In the genomic region with DNA sequence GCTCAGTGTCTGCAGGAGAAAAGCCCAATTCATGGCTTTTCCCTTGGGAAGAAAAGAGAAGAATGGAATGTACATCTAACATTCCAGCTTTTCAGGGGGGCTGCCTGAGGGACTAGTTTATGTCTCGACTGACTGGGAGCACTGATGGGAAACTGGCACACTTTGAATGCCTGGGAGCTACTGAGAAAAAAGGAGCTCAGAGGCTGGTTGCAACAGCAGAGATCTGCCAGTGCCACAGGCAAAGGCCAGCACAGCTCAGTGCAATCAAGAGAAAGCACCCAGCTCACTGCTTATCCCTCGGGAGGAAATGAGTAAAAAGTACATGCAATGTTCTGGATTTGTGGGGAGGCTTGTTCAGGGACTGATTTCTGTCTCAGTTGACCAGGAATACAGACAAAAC, we compare ENCODE assay signal across 2 cellular contexts.
TF ChIP-seq lines count a peak whose summit lies in the region.

No MANE protein-coding gene starts in this region.

TF ChIP-seq in GM23338, 12 proteins besides CTCF, POLR2A, EP300 and RAD21 (continued from another document):
- TF ChIP-seq, protein P1, sequence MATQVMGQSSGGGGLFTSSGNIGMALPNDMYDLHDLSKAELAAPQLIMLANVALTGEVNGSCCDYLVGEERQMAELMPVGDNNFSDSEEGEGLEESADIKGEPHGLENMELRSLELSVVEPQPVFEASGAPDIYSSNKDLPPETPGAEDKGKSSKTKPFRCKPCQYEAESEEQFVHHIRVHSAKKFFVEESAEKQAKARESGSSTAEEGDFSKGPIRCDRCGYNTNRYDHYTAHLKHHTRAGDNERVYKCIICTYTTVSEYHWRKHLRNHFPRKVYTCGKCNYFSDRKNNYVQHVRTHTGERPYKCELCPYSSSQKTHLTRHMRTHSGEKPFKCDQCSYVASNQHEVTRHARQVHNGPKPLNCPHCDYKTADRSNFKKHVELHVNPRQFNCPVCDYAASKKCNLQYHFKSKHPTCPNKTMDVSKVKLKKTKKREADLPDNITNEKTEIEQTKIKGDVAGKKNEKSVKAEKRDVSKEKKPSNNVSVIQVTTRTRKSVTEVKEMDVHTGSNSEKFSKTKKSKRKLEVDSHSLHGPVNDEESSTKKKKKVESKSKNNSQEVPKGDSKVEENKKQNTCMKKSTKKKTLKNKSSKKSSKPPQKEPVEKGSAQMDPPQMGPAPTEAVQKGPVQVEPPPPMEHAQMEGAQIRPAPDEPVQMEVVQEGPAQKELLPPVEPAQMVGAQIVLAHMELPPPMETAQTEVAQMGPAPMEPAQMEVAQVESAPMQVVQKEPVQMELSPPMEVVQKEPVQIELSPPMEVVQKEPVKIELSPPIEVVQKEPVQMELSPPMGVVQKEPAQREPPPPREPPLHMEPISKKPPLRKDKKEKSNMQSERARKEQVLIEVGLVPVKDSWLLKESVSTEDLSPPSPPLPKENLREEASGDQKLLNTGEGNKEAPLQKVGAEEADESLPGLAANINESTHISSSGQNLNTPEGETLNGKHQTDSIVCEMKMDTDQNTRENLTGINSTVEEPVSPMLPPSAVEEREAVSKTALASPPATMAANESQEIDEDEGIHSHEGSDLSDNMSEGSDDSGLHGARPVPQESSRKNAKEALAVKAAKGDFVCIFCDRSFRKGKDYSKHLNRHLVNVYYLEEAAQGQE (IDR thresholded peaks at IDR 0.05; ENCODE audit: unreplicated experiment): no peak

TF ChIP-seq in WTC11, 78 proteins besides CTCF, POLR2A, EP300 and RAD21 (continued from another document):
- TF ChIP-seq, protein P2, sequence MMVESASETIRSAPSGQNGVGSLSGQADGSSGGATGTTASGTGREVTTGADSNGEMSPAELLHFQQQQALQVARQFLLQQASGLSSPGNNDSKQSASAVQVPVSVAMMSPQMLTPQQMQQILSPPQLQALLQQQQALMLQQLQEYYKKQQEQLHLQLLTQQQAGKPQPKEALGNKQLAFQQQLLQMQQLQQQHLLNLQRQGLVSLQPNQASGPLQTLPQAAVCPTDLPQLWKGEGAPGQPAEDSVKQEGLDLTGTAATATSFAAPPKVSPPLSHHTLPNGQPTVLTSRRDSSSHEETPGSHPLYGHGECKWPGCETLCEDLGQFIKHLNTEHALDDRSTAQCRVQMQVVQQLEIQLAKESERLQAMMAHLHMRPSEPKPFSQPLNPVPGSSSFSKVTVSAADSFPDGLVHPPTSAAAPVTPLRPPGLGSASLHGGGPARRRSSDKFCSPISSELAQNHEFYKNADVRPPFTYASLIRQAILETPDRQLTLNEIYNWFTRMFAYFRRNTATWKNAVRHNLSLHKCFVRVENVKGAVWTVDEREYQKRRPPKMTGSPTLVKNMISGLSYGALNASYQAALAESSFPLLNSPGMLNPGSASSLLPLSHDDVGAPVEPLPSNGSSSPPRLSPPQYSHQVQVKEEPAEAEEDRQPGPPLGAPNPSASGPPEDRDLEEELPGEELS (CRISPR knock-in tag; IDR thresholded peaks at IDR 0.05): no peak
- TF ChIP-seq, protein P3, sequence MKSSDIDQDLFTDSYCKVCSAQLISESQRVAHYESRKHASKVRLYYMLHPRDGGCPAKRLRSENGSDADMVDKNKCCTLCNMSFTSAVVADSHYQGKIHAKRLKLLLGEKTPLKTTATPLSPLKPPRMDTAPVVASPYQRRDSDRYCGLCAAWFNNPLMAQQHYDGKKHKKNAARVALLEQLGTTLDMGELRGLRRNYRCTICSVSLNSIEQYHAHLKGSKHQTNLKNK (CRISPR knock-in tag; IDR thresholded peaks at IDR 0.05): no peak
- TF ChIP-seq, protein P4, sequence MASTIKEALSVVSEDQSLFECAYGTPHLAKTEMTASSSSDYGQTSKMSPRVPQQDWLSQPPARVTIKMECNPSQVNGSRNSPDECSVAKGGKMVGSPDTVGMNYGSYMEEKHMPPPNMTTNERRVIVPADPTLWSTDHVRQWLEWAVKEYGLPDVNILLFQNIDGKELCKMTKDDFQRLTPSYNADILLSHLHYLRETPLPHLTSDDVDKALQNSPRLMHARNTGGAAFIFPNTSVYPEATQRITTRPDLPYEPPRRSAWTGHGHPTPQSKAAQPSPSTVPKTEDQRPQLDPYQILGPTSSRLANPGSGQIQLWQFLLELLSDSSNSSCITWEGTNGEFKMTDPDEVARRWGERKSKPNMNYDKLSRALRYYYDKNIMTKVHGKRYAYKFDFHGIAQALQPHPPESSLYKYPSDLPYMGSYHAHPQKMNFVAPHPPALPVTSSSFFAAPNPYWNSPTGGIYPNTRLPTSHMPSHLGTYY (CRISPR knock-in tag; IDR thresholded peaks at IDR 0.05): no peak
- TF ChIP-seq TCF7 (CRISPR knock-in tag; IDR thresholded peaks at IDR 0.05; ENCODE audit: low read depth) (no peak), JUN (CRISPR knock-in tag; IDR thresholded peaks at IDR 0.05) (no peak), ATF1 (CRISPR knock-in tag; IDR thresholded peaks at IDR 0.05) (no peak), NFYB (CRISPR knock-in tag; conservative IDR thresholded peaks at IDR 0.05; ENCODE audit: low read depth) (no peak)
